20 cellular contexts compared by ENCODE assay signal in the genomic region with DNA sequence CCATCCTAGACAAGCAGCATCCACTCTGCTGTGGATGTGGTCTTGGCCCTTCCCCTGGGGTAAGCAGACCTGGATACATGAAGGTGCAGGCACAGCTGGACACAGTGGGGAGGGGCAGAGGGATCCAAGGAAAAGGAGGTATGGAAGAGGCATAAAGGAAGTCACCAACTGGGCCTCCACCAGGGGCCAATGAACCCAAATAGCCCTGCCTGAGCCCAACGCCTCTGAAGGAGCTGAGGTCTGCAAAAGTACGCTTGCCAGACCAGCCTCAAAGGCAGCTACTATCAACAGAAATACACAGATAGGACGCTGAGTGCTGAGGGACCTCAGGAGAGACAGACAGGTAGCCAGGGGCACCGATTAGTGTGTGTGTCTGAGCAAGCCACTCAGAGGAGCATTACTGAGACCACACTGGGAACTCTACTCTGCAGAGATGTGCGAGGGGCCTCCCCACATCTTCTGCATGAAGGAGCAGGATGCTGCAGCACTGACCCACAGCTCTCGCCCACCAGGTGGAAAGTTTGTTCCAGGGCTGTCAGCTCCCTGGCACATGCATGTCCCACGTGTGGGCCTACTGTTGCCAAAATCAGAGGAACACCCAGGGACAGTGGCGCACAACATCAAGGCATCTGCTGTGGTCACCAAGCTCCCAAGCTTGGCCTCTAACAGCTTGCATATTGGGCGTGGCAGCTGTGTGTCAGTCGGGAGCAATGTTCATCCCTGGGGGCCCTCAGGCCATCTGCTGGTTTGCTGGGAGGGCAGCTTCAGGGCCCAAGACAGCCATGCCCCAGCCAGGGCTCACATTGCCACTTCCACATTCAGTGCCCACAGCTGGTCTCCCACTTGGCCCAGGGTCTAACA. TPM values are rescaled to one million over a fixed set of nuclear protein-coding genes. Genes with fewer than 3 reads are reported as not detected.
A peak's percentile ranks its signal among the peaks of the same experiment; 100 is the strongest.
DNase-seq lines count a peak whose midpoint lies in the region; ATAC-seq and TF ChIP-seq lines count a peak whose summit lies in the region.
"Had no signal": no experiment of that assay in that cellular context is flagged by ENCODE, and none has a peak within 500 bp of the region (broad histone marks: within the 10 kb centered on the region; RNA-seq: fewer than 3 reads in every experiment).

No MANE protein-coding gene starts in this region.

- H3K23ac ChIP-seq in IMR-90 (ENCODE audit: low read depth, low read length) (no peak overlapping the region), mesendoderm (ENCODE audit: low read length) (peak overlapping the region; percentile 19)

- CTCF ChIA-PET in IMR-90 (lab: Yijun Ruan, JAX) = interaction anchor here (0.6 kb wide), 1 partner anchor 294 kb away, joined by 3 read pairs; no protein-coding TSS in a partner anchor

- no peaks in the 10 kb centered on the region for H3K4me1 ChIP-seq in IMR-90 (ENCODE audit: control insufficient read depth, insufficient read depth, low read length)
- no peaks in the 10 kb centered on the region for H3K4me1 ChIP-seq in mesendoderm (ENCODE audit: control insufficient read depth, low read depth, low read length)
- H3K4me1 ChIP-seq in osteoblast (ENCODE audit: insufficient read depth, low read length) = no peaks in the 10 kb centered on the region
- H3K4me1 ChIP-seq: gastroesophageal sphincter, psoas muscle, spleen had no signal

- TF ChIP-seq CTCF in CD14-positive monocyte (IDR thresholded peaks at IDR 0.05) (no peak), IMR-90 (conservative IDR thresholded peaks at IDR 0.05; ENCODE audit: low read depth, low read length) (no peak), osteoblast (IDR thresholded peaks at IDR 0.05; ENCODE audit: extremely low read depth, low read depth, low read length) (no peak)

- H3K36me3 ChIP-seq in IMR-90 (ENCODE audit: control insufficient read depth, insufficient read depth, low read length) (no peaks in the 10 kb centered on the region), mesendoderm (ENCODE audit: control insufficient read depth, insufficient read depth, low read length) (no peaks in the 10 kb centered on the region), osteoblast (ENCODE audit: insufficient read depth, low read length) (peaks cover 7% of the 10 kb centered on the region)
- H3K36me3 ChIP-seq: thoracic aorta had no signal

- BruUV-seq in IMR-90 (replicated peaks; lab: Mats Ljungman, UMichigan) = no TSS peak

- H3K9me3 Mint-ChIP-seq in CD14-positive monocyte = no peaks in the 10 kb centered on the region
- H3K9me3 Mint-ChIP-seq in dendritic cell treated with granulocyte-macrophage colony-stimulating factor and Interleukin-4, amounts not matched to agents 40 ng/mL and 50 ng/mL, for 4 days = no peaks in the 10 kb centered on the region
- H3K9me3 Mint-ChIP-seq: naive thymus-derived CD8-positive, alpha-beta T cell; T-helper 1 cell treated with Interleukin-12 subunit alpha and Interleukin-12 subunit beta and Interleukin-4 antibody, amounts not matched to agents 30 μg/mL and 1 μg/mL, for 36 hours had no signal

- no peak overlapping the region for H4K8ac ChIP-seq in IMR-90 (ENCODE audit: low read depth in 2 of 2, low read length in 2 of 2)
- H4K8ac ChIP-seq in mesendoderm (ENCODE audit: low read depth, low read length) = no peak overlapping the region

- H2BK15ac ChIP-seq in IMR-90 (ENCODE audit: low read depth, low read length) (no peak overlapping the region), mesendoderm (replicated peaks; ENCODE audit: low read depth) (no peak overlapping the region)

- H4K20me1 ChIP-seq in IMR-90 (ENCODE audit: insufficient read depth, low read length) (no peaks in the 10 kb centered on the region), osteoblast (ENCODE audit: insufficient read depth, low read length) (no peaks in the 10 kb centered on the region)

- intact Hi-C loops in CD14-positive monocyte (cut with micrococcal nuclease) (no loop called here), IMR-90 (cut with micrococcal nuclease) (no loop called here)
- intact Hi-C loops in dendritic cell treated with granulocyte-macrophage colony-stimulating factor and Interleukin-4, amounts not matched to agents 40 ng/mL and 50 ng/mL, for 4 days (cut with micrococcal nuclease) = loop anchor here (5.0 kb wide), 1 partner anchor 41 kb away; a partner anchor contains a TSS

- in situ Hi-C loops in IMR-90 (cut with MboI; ENCODE audit: low sequenced_read_pairs) = no loop called here

- H3K79me1 ChIP-seq in IMR-90 (ENCODE audit: low read depth in 1 of 2, low read length in 2 of 2) = no peaks in the 10 kb centered on the region
- no peaks in the 10 kb centered on the region for H3K79me1 ChIP-seq in mesendoderm (ENCODE audit: low read length)

- H3K27me3 Mint-ChIP-seq in CD14-positive monocyte (ENCODE audit: low read depth in 3 of 3) = peaks cover 0 to 3% (median 2%) of the 10 kb centered on the region in 3 donors
- H3K27me3 Mint-ChIP-seq in dendritic cell treated with granulocyte-macrophage colony-stimulating factor and Interleukin-4, amounts not matched to agents 40 ng/mL and 50 ng/mL, for 4 days = no peaks in the 10 kb centered on the region
- H3K27me3 Mint-ChIP-seq: activated CD8-positive, alpha-beta memory T cell treated with anti-CD3 and anti-CD28 coated beads, Interleukin-2, amount 10 ng/mL, durations not matched to agents 7 days and 5 days; naive thymus-derived CD8-positive, alpha-beta T cell had no signal

- no peak overlapping the region for H2BK5ac ChIP-seq in IMR-90 (ENCODE audit: low read depth, low read length, poor library complexity, severe bottlenecking)
- H2BK5ac ChIP-seq in mesendoderm (ENCODE audit: low read length) = no peak overlapping the region

- no peaks in the 10 kb centered on the region for H3K9me1 ChIP-seq in IMR-90 (ENCODE audit: insufficient read depth, low read length)

- 63% methylated on average over 3 of the region's 10 CpGs; no CpG with 5 or more reads in 1 of the 2 experiments for WGBS in IMR-90 (ENCODE audit: extremely low coverage in 2 of 2, insufficient read length in 1 of 2), 2 experiments
- WGBS in mesendoderm (ENCODE audit: extremely low coverage, insufficient coverage, low lambda C conversion rate) = no CpG with 5 or more reads among the region's 10 CpGs

- H3K14ac ChIP-seq in IMR-90 (replicated peaks; ENCODE audit: low read depth, low read length) = no peak overlapping the region

- no peak overlapping the region for H3K4ac ChIP-seq in IMR-90 (ENCODE audit: low read depth, low read length)
- H3K4ac ChIP-seq in mesendoderm (ENCODE audit: low read depth, low read length) = no peak overlapping the region

- H3K18ac ChIP-seq in IMR-90 (ENCODE audit: low read depth, low read length) (no peak overlapping the region), mesendoderm (ENCODE audit: low read length) (no peak overlapping the region)

- no peak overlapping the region for H2BK20ac ChIP-seq in IMR-90 (ENCODE audit: low read depth, low read length)

- H3K9ac ChIP-seq in IMR-90 (ENCODE audit: low read depth, low read length) = no peak overlapping the region
- no peak overlapping the region for H3K9ac ChIP-seq in mesendoderm (ENCODE audit: low read length)

- no peak overlapping the region for H4K91ac ChIP-seq in IMR-90 (ENCODE audit: insufficient read depth, low read depth, low read length)

- H2AK9ac ChIP-seq in IMR-90 (replicated peaks; ENCODE audit: low read depth, low read length, poor library complexity) = no peak overlapping the region

- H3K4me3 ChIP-seq in IMR-90 (ENCODE audit: insufficient read depth, low read depth, low read length) (no peak overlapping the region), mesendoderm (ENCODE audit: low read length) (no peak overlapping the region), osteoblast (ENCODE audit: insufficient read depth, low read length) (no peak overlapping the region)
- H3K4me3 ChIP-seq: gastroesophageal sphincter, psoas muscle, spleen, thoracic aorta had no signal

- TF ChIP-seq RAD21 in IMR-90 (IDR thresholded peaks at IDR 0.05; ENCODE audit: low read length) = no peak

- H3K9me3 ChIP-seq in IMR-90 (ENCODE audit: control insufficient read depth, insufficient read depth, low read length) (no peaks in the 10 kb centered on the region), osteoblast (ENCODE audit: low read depth, low read length) (no peaks in the 10 kb centered on the region)
- H3K9me3 ChIP-seq: gastroesophageal sphincter, psoas muscle, spleen, thoracic aorta had no signal

- no peak overlapping the region for H3K4me3 Mint-ChIP-seq in CD14-positive monocyte
- H3K4me3 Mint-ChIP-seq in dendritic cell treated with granulocyte-macrophage colony-stimulating factor and Interleukin-4, amounts not matched to agents 40 ng/mL and 50 ng/mL, for 4 days = no peak overlapping the region
- H3K4me3 Mint-ChIP-seq: activated CD8-positive, alpha-beta memory T cell treated with anti-CD3 and anti-CD28 coated beads, Interleukin-2, amount 10 ng/mL, durations not matched to agents 7 days and 5 days; naive thymus-derived CD8-positive, alpha-beta T cell; T-helper 1 cell treated with Interleukin-12 subunit alpha and Interleukin-12 subunit beta and Interleukin-4 antibody, amounts not matched to agents 30 μg/mL and 1 μg/mL, for 36 hours had no signal

- H3K79me2 ChIP-seq in mesendoderm (ENCODE audit: control insufficient read depth, insufficient read depth, low read length) (no peaks in the 10 kb centered on the region), osteoblast (ENCODE audit: insufficient read depth, low read length) (no peaks in the 10 kb centered on the region)

- H2AK5ac ChIP-seq in IMR-90 (ENCODE audit: low read depth, low read length) = no peak overlapping the region
- H2AK5ac ChIP-seq in mesendoderm (ENCODE audit: low read length) = no peak overlapping the region

- no peaks in the 10 kb centered on the region for H3K4me1 Mint-ChIP-seq in CD14-positive monocyte
- H3K4me1 Mint-ChIP-seq in dendritic cell treated with granulocyte-macrophage colony-stimulating factor and Interleukin-4, amounts not matched to agents 40 ng/mL and 50 ng/mL, for 4 days (ENCODE audit: low read depth) = peaks cover 39% of the 10 kb centered on the region
- H3K4me1 Mint-ChIP-seq: naive thymus-derived CD8-positive, alpha-beta T cell had no signal

- H2BK120ac ChIP-seq in IMR-90 (ENCODE audit: low read depth, low read length) (no peak overlapping the region), mesendoderm (ENCODE audit: low read depth, low read length) (no peak overlapping the region)

- no peak overlapping the region for H3K4me2 ChIP-seq in IMR-90 (ENCODE audit: low read depth, low read length)
- H3K4me2 ChIP-seq in mesendoderm (ENCODE audit: low read length) = no peak overlapping the region
- no peak overlapping the region for H3K4me2 ChIP-seq in osteoblast (ENCODE audit: insufficient read depth, low read length)

- H3K27me3 ChIP-seq in IMR-90 (ENCODE audit: control insufficient read depth, insufficient read depth, low read length) = peaks cover under 1% of the 10 kb centered on the region; the same call in 1 of the 2 replicates
- no peaks in the 10 kb centered on the region for H3K27me3 ChIP-seq in mesendoderm (ENCODE audit: insufficient read depth, low read length, poor library complexity)
- peaks cover 4% of the 10 kb centered on the region for H3K27me3 ChIP-seq in osteoblast (ENCODE audit: insufficient read depth, low read length)

- peak overlapping the region; percentile 46 for H2AFZ ChIP-seq in IMR-90 (replicated peaks; ENCODE audit: low read length, poor library complexity)
- no peak overlapping the region for H2AFZ ChIP-seq in osteoblast (ENCODE audit: low read length)

- H3K27ac ChIP-seq in IMR-90 (ENCODE audit: insufficient read depth, low read length) (no peak overlapping the region), mesendoderm (ENCODE audit: low read depth, low read length) (no peak overlapping the region), osteoblast (ENCODE audit: low read depth, low read length) (no peak overlapping the region)
- H3K27ac ChIP-seq: gastroesophageal sphincter, HL-60, psoas muscle, spleen, thoracic aorta had no signal

- no peak overlapping the region for H3K56ac ChIP-seq in IMR-90 (ENCODE audit: extremely low read depth, insufficient read depth, low read length)
- H3K56ac ChIP-seq in mesendoderm (ENCODE audit: low read length) = no peak overlapping the region

- peak overlapping the region in 5 of 7 donors; percentile 35 to 74 (median 50) for H3K27ac Mint-ChIP-seq in CD14-positive monocyte
- peak overlapping the region; percentile 69 for H3K27ac Mint-ChIP-seq in dendritic cell treated with granulocyte-macrophage colony-stimulating factor and Interleukin-4, amounts not matched to agents 40 ng/mL and 50 ng/mL, for 4 days
- H3K27ac Mint-ChIP-seq: activated CD8-positive, alpha-beta memory T cell treated with anti-CD3 and anti-CD28 coated beads, Interleukin-2, amount 10 ng/mL, durations not matched to agents 7 days and 5 days; T-helper 1 cell treated with Interleukin-12 subunit alpha and Interleukin-12 subunit beta and Interleukin-4 antibody, amounts not matched to agents 30 μg/mL and 1 μg/mL, for 36 hours had no signal

- dilution Hi-C loops in IMR-90 (cut with HindIII; ENCODE audit: low sequenced_read_pairs, unreplicated experiment) = no loop called here

- DNase-seq in CD14-positive monocyte (ENCODE audit: low spot score) (no peak), IMR-90 (no peak), mesendoderm (no peak), osteoblast (ENCODE audit: insufficient read length, low spot score, missing footprints) (no peak), NCI-H774 (lab: John Stamatoyannopoulos, UW) (no peak)
- DNase-seq in activated CD4-positive, alpha-beta T cell treated with anti-CD3 and anti-CD28 coated beads for 1 hour = no peak
- DNase-seq: activated CD8-positive, alpha-beta memory T cell treated with anti-CD3 and anti-CD28 coated beads, Interleukin-2, amount 10 ng/mL, durations not matched to agents 7 days and 5 days; activated effector memory CD4-positive, alpha-beta T cell treated with anti-CD3 and anti-CD28 coated beads, Interleukin-2, amount 50 U/mL, for 16 hours; anterior cingulate cortex; KG1; naive thymus-derived CD8-positive, alpha-beta T cell; NCI-H1105 treated with DMSO at 0.1 percent for 48 hours; psoas muscle; spleen had no signal

- H3K36me3 Mint-ChIP-seq in CD14-positive monocyte = peaks cover 38 to 42% of the 10 kb centered on the region in 2 donors
- H3K36me3 Mint-ChIP-seq in dendritic cell treated with granulocyte-macrophage colony-stimulating factor and Interleukin-4, amounts not matched to agents 40 ng/mL and 50 ng/mL, for 4 days (ENCODE audit: low read depth) = peaks cover 38% of the 10 kb centered on the region

- ATAC-seq in IMR-90 (ENCODE audit: low read depth) (no peak), GM18909 (IDR thresholded peaks at IDR 0.05; ENCODE audit: poor library complexity, unreplicated experiment) (no peak)
- ATAC-seq: activated CD8-positive, alpha-beta memory T cell treated with anti-CD3 and anti-CD28 coated beads, Interleukin-2, amount 10 ng/mL, durations not matched to agents 7 days and 5 days; gastroesophageal sphincter; naive thymus-derived CD8-positive, alpha-beta T cell; psoas muscle had no signal

- TF ChIP-seq POLR2A in IMR-90 (IDR thresholded peaks at IDR 0.05; ENCODE audit: low read depth, low read length) = no peak

- H4K5ac ChIP-seq in IMR-90 (ENCODE audit: low read depth, low read length) = no peak overlapping the region
- no peak overlapping the region for H4K5ac ChIP-seq in mesendoderm (ENCODE audit: low read length)

- POLR2A ChIA-PET in IMR-90 (lab: Charles Lee; ENCODE audit: unreplicated experiment) = no interaction called here

RNA-seq across cellular contexts. Expression of a gene that starts 40.0 kb away (rescaled TPM):
- polyA plus RNA-seq in CD14-positive monocyte (under 1 TPM in 1 of 2 donors, not detected in 1; 0.02 TPM), IMR-90 (2012; rRNA removed) (13.0 and 13.5 TPM in 2 replicates)
- total RNA-seq in IMR-90 (2012; rRNA removed) (36.4 and 39.2 TPM in 2 replicates), osteoblast (2.5 and 3.5 TPM in 2 replicates)
- polyA plus RNA-seq in IMR-90 (2012; cell fraction: cytosol; rRNA removed) = 2.6 and 4.3 TPM in 2 replicates
- polyA plus RNA-seq in IMR-90 (2012; cell fraction: nucleus; rRNA removed; ENCODE audit: low replicate concordance) = 3.8 and 11.3 TPM in 2 replicates
- polyA plus RNA-seq in mesendoderm (2013, experiment 1 of 2) = 30.3 TPM
- 29.7 TPM for polyA plus RNA-seq in mesendoderm (2013, experiment 2 of 2)
